8 cellular contexts compared by ENCODE assay signal in genomic region chr2:16617282-16618266, GRCh38. TPM values are rescaled to one million over a fixed set of nuclear protein-coding genes. Genes with fewer than 3 reads are reported as not detected.
DNase-seq lines count a peak whose midpoint lies in the region; ATAC-seq, FAIRE-seq and TF ChIP-seq lines count a peak whose summit lies in the region.

No MANE protein-coding gene starts in this region.

- H3K36me3 ChIP-seq in KMS-11 (ENCODE audit: insufficient read depth) (no peaks in the 10 kb centered on the region), lung (ENCODE audit: control insufficient read depth in 2 of 2, insufficient read depth in 2 of 2, low read length in 2 of 2) (peaks cover 0 to 8% of the 10 kb centered on the region in 2 donors)

- H3K9ac ChIP-seq in KMS-11: no peak overlapping the region

- no peaks in the 10 kb centered on the region for H3K79me2 ChIP-seq in KMS-11 (ENCODE audit: insufficient read depth, low read depth)

- no peaks in the 10 kb centered on the region for H4K20me1 ChIP-seq in KMS-11 (ENCODE audit: insufficient read depth)

- H2AFZ ChIP-seq in KMS-11 (ENCODE audit: low read depth): no peak overlapping the region

- TF ChIP-seq POLR2A in GM12891 (IDR thresholded peaks at IDR 0.05; ENCODE audit: low read depth, low read length): no peak

- DNase-seq in AG09309 (ENCODE audit: low read depth): no peak
- peak; percentile 67 to 68 for DNase-seq in cardiac fibroblast (ENCODE audit: low read depth in 2 of 2)
- DNase-seq in lung (ENCODE audit: low spot score): no peak
- no peak for DNase-seq in T-helper 1 cell
- DNase-seq in H4 (ENCODE audit: low spot score): no peak
- DNase-seq in GM12891 (ENCODE audit: insufficient read length, low spot score): no peak

- no peaks in the 10 kb centered on the region for H3K27me3 ChIP-seq in KMS-11 (ENCODE audit: insufficient read depth, low read depth)
- no peaks in the 10 kb centered on the region for H3K27me3 ChIP-seq in lung (ENCODE audit: control insufficient read depth, insufficient read depth)

- WGBS in lung, 2 donors: 63 to 79% methylated on average over 8 of the region's 8 CpGs

- H3K4me1 ChIP-seq in KMS-11 (ENCODE audit: low read depth, poor library complexity, severe bottlenecking) (no peaks in the 10 kb centered on the region), lung (ENCODE audit: control insufficient read depth in 2 of 2, insufficient read depth in 2 of 2, low read length in 2 of 2) (peaks cover 0 to 20% of the 10 kb centered on the region in 2 donors)

- ATAC-seq in lung (ENCODE audit: insufficient read depth, low FRiP score) (peak; percentile 10), HG03135 (IDR thresholded peaks at IDR 0.05; ENCODE audit: unreplicated experiment) (no peak)

- FAIRE-seq in GM12891 (lab: Jason Lieb, UNC): no peak

- H3K4me3 ChIP-seq in AG09309 (ENCODE audit: control insufficient read depth, low read depth, low read length) (no peak overlapping the region), KMS-11 (IDR thresholded peaks at IDR 0.05; ENCODE audit: insufficient read depth, low read depth, low read length) (no peak overlapping the region), cardiac fibroblast (replicated peaks in 1 of 2; ENCODE audit: low read depth in 2 of 2, low read length in 2 of 2) (no peak overlapping the region), lung (no peak overlapping the region)

- no peaks in the 10 kb centered on the region for H3K9me3 ChIP-seq in lung (ENCODE audit: control insufficient read depth in 2 of 2, insufficient read depth in 1 of 2, low read length in 1 of 2)

- no peak overlapping the region for H3K27ac ChIP-seq in KMS-11
- H3K27ac ChIP-seq in lung (ENCODE audit: low read depth in 1 of 2, low read length in 1 of 2): peak overlapping the region in 1 of 2 donors; percentile 37

- H3K4me2 ChIP-seq in KMS-11: no peak overlapping the region

- peak; percentile 63 for TF ChIP-seq CTCF in AG09309 (IDR thresholded peaks at IDR 0.05; ENCODE audit: control insufficient read depth, insufficient read depth, low read depth, low read length, missing control alignments)
- TF ChIP-seq CTCF in KMS-11 (conservative IDR thresholded peaks at IDR 0.05; ENCODE audit: low read depth, low read length): 0 out of 2 replicates have a peak, but pooled peaks have one; percentile 32
- TF ChIP-seq CTCF in cardiac fibroblast (IDR thresholded peaks at IDR 0.05; ENCODE audit: low read depth, low read length): peak; percentile 62
- TF ChIP-seq CTCF in lung (IDR thresholded peaks at IDR 0.05; ENCODE audit: control extremely low read depth, extremely low read depth): no peak

TF ChIP-seq in GM12891, 5 proteins besides CTCF, POLR2A, EP300 and RAD21:
- TF ChIP-seq TAF1 (IDR thresholded peaks at IDR 0.05; ENCODE audit: low read depth, low read length) (no peak), POLR2AphosphoS5 (IDR thresholded peaks at IDR 0.05; ENCODE audit: low read depth, low read length) (no peak), POU2F2 (IDR thresholded peaks at IDR 0.05; ENCODE audit: low read depth, low read length) (no peak), SPI1 (IDR thresholded peaks at IDR 0.05; ENCODE audit: low read depth, low read length) (no peak), PAX5 (IDR thresholded peaks at IDR 0.05; ENCODE audit: insufficient read depth, low read length, severe bottlenecking) (no peak)

RNA-seq across cellular contexts. Expression of gene CYRIA, which starts 48.1 kb away (rescaled TPM):
- 10 to 100 TPM; 17.9 to 23.6 TPM for total RNA-seq in lung
- 10 to 100 TPM in 1 of 2 donors, 1 to 10 TPM in 1; 4.3 to 15.3 TPM for polyA plus RNA-seq in lung
- 0.33 and 0.53 TPM in 2 replicates for total RNA-seq in H4 (2014; rRNA removed; shearing (Covaris generic))
- 0.15 TPM for polyA plus RNA-seq in GM12891 (2012; ENCODE audit: low read depth, missing spikeins)

Comparison
In these comparisons a context has a peak if more than half of its experiments do, and no peak if none do; other contexts are left out.
1. DNase-seq: peak in cardiac fibroblast (2 of 2); none in AG09309 (single experiment), lung (single experiment), T-helper 1 cell (0 of 5), H4 (single experiment) and GM12891 (single experiment).
2. RNA of gene CYRIA, which starts 48.1 kb away (total RNA-seq): 17.9 to 23.6 TPM in lung; 0.33 to 0.53 TPM in H4; every median in the first group is over 10 times any median in the second.